Comparison of ENCODE assay signal across 8 cellular contexts in genomic region chrX:49043220-49043986, GRCh38. TPM values are rescaled to one million over a fixed set of nuclear protein-coding genes. Genes with fewer than 3 reads are reported as not detected.
DNase-seq lines count a peak whose midpoint lies in the region; ATAC-seq, FAIRE-seq and TF ChIP-seq lines count a peak whose summit lies in the region.

TSS of gene TFE3 (minus strand) at chrX:49043357. CDS start at chrX:49043226, 131 bp downstream.

- peak within 1 kb of the TSS; percentile 49 for H3K9ac ChIP-seq in HUES48 (ENCODE audit: low read depth, low read length)
- H3K9ac ChIP-seq in NT2/D1 (ENCODE audit: insufficient read length, low read depth) = peak within 1 kb of the TSS; percentile 90
- H3K9ac ChIP-seq in H1 (replicated peaks in 1 of 4; ENCODE audit: extremely low read depth in 1 of 4, low read depth in 3 of 4, low read length in 3 of 4) = peak within 1 kb of the TSS; percentile 13 to 82 (median 53)
- peak within 1 kb of the TSS; percentile 93 for H3K9ac ChIP-seq in mesenchymal stem cell (ENCODE audit: low read length)

- H3K56ac ChIP-seq in H1 (replicated peaks; ENCODE audit: insufficient read length, low read depth, low read length) = no peak within 1 kb of the TSS

- H2BK12ac ChIP-seq in H1 (ENCODE audit: low read depth, low read length) = 0 out of 2 replicates have a peak within 1 kb of the TSS, but pooled peaks have one; percentile 60
- peak within 1 kb of the TSS in 1 of 2 experiments; percentile 63 for H2BK12ac ChIP-seq in mesenchymal stem cell (ENCODE audit: low read length in 2 of 2)

- H2BK120ac ChIP-seq in H1 (replicated peaks; ENCODE audit: low read depth, low read length) (peak within 1 kb of the TSS; percentile 67), mesenchymal stem cell (ENCODE audit: low read depth, low read length) (peak within 1 kb of the TSS; percentile 77)

- TF ChIP-seq CTCF in Caco-2 (IDR thresholded peaks at IDR 0.05; ENCODE audit: insufficient read depth in 1 of 2, low read depth in 1 of 2, low read length in 1 of 2, severe bottlenecking in 1 of 2, unreplicated experiment in 1 of 2) (peak; percentile 41 to 48), H1 (IDR thresholded peaks at IDR 0.05; ENCODE audit: control extremely low read depth in 1 of 3, insufficient read depth in 1 of 3, low read depth in 1 of 3, low read length in 3 of 3) (peak; percentile 43 to 61 (median 51))

- peak; percentile 62 to 66 for TF ChIP-seq RAD21 in H1 (IDR thresholded peaks at IDR 0.05 in 1 of 2, conservative IDR thresholded peaks at IDR 0.05 in 1 of 2; ENCODE audit: low read depth in 2 of 2, low read length in 2 of 2)

- no peak for TF ChIP-seq EP300 in H1 (IDR thresholded peaks at IDR 0.05; ENCODE audit: borderline replicate concordance in 1 of 2, low read depth in 2 of 2, low read length in 2 of 2)

- no peak within 1 kb of the TSS for H3K23ac ChIP-seq in H1 (ENCODE audit: insufficient read length)
- H3K23ac ChIP-seq in mesenchymal stem cell (ENCODE audit: low read length in 2 of 2) = no peak within 1 kb of the TSS

- H3K4me1 Mint-ChIP-seq in Caco-2 (ENCODE audit: low read depth, unreplicated experiment) = peaks cover 7% of the 10 kb centered on the region
- peaks cover 34% of the 10 kb centered on the region for H3K4me1 Mint-ChIP-seq in activated CD8-positive, alpha-beta memory T cell treated with anti-CD3 and anti-CD28 coated beads, Interleukin-2, amount 10 ng/mL, durations not matched to agents 7 days and 5 days

- H2AK5ac ChIP-seq in H1 (ENCODE audit: low read depth, low read length) (no peak within 1 kb of the TSS), mesenchymal stem cell (ENCODE audit: low read length, severe bottlenecking) (no peak within 1 kb of the TSS)

- H3K23me2 ChIP-seq in H1 (ENCODE audit: low read depth, low read length) = peaks cover 2% of the 10 kb centered on the region; the same call in 1 of the 2 replicates

- H4K8ac ChIP-seq in H1 (ENCODE audit: extremely low read depth, insufficient read depth, low read length) (no peak within 1 kb of the TSS; the same call in 1 of the 2 replicates), mesenchymal stem cell (ENCODE audit: low read length) (peak within 1 kb of the TSS; percentile 82)

- H3K4me3 ChIP-seq in Caco-2 (ENCODE audit: low read depth, low read length) (peak within 1 kb of the TSS; percentile 79), HUES48 (ENCODE audit: low read depth, low read length) (peak within 1 kb of the TSS; percentile 82), NT2/D1 (ENCODE audit: insufficient read length, low read depth) (peak within 1 kb of the TSS; percentile 80), H1 (ENCODE audit: extremely low read depth in 1 of 4, insufficient read depth in 2 of 4, low read depth in 3 of 4, low read length in 4 of 4) (peak within 1 kb of the TSS; percentile 73 to 95 (median 86)), mesenchymal stem cell (ENCODE audit: insufficient read depth in 1 of 2, low read depth in 1 of 2, low read length in 2 of 2) (peak within 1 kb of the TSS; percentile 81 to 87)

- peaks cover 9 to 28% of the 10 kb centered on the region in 2 experiments; a peak in 3 of 4 replicates for H3K79me2 ChIP-seq in H1 (ENCODE audit: control insufficient read depth in 1 of 2, insufficient read depth in 2 of 2, low read length in 2 of 2)

- peak within 1 kb of the TSS; percentile 88 for H3K4me3 Mint-ChIP-seq in Caco-2 (ENCODE audit: unreplicated experiment)
- peak within 1 kb of the TSS; percentile 89 for H3K4me3 Mint-ChIP-seq in activated CD8-positive, alpha-beta memory T cell treated with anti-CD3 and anti-CD28 coated beads, Interleukin-2, amount 10 ng/mL, durations not matched to agents 7 days and 5 days

- H3K79me1 ChIP-seq in H1 (ENCODE audit: low read depth, low read length) (no peaks in the 10 kb centered on the region), mesenchymal stem cell (replicated peaks; ENCODE audit: low read length, poor library complexity, severe bottlenecking) (no peaks in the 10 kb centered on the region)

- peak within 1 kb of the TSS; percentile 66 for H4K91ac ChIP-seq in H1 (replicated peaks; ENCODE audit: insufficient read length, low read length)
- H4K91ac ChIP-seq in mesenchymal stem cell (ENCODE audit: low read length) = peak within 1 kb of the TSS; percentile 75

- no peaks in the 10 kb centered on the region for H3K36me3 ChIP-seq in Caco-2 (ENCODE audit: control insufficient read depth, insufficient read depth, low read length)
- peaks cover 12% of the 10 kb centered on the region for H3K36me3 ChIP-seq in HUES48 (ENCODE audit: control insufficient read depth, insufficient read depth, low read length)
- peaks cover 12% of the 10 kb centered on the region for H3K36me3 ChIP-seq in NT2/D1 (ENCODE audit: insufficient read depth, insufficient read length, low read length)
- peaks cover 5 to 12% (median 8%) of the 10 kb centered on the region in 4 experiments; a peak in 6 of 8 replicates for H3K36me3 ChIP-seq in H1 (ENCODE audit: control insufficient read depth in 2 of 4, insufficient read depth in 4 of 4, low read length in 3 of 4)
- H3K36me3 ChIP-seq in mesenchymal stem cell (ENCODE audit: control insufficient read depth in 1 of 2, insufficient read depth in 2 of 2, low read depth in 1 of 2, low read length in 2 of 2) = peaks cover 8 to 13% of the 10 kb centered on the region in 2 experiments

- H3K27ac ChIP-seq in HUES48 (ENCODE audit: low read depth, low read length) (peak within 1 kb of the TSS; percentile 98), H1 (ENCODE audit: low read depth, low read length) (peak within 1 kb of the TSS; percentile 81), mesenchymal stem cell (ENCODE audit: low read length, poor library complexity, severe bottlenecking) (peak within 1 kb of the TSS; percentile 90)

- no peaks in the 10 kb centered on the region for H3K9me3 Mint-ChIP-seq in Caco-2 (ENCODE audit: unreplicated experiment)
- H3K9me3 Mint-ChIP-seq in activated CD8-positive, alpha-beta memory T cell treated with anti-CD3 and anti-CD28 coated beads, Interleukin-2, amount 10 ng/mL, durations not matched to agents 7 days and 5 days (ENCODE audit: low read depth) = no peaks in the 10 kb centered on the region

- peak; percentile 96 to 98 for DNase-seq in Caco-2
- DNase-seq in NT2/D1 (ENCODE audit: low read depth, low spot score) = peak; percentile 98
- peak; percentile 98 for DNase-seq in activated CD8-positive, alpha-beta memory T cell treated with anti-CD3 and anti-CD28 coated beads, Interleukin-2, amount 10 ng/mL, durations not matched to agents 7 days and 5 days
- peak; percentile 88 to 96 for DNase-seq in H1 (ENCODE audit: low read depth in 1 of 2, low spot score in 2 of 2)
- peak; percentile 98 for DNase-seq in mesenchymal stem cell
- peak; percentile 88 for DNase-seq in stimulated activated CD8-positive, alpha-beta memory T cell treated with anti-CD3 and anti-CD28 coated beads, Interleukin-12 subunit alpha, Interleukin-12 subunit beta, amount 100 ng/mL, for 4 hours (ENCODE audit: low read depth)

- intact Hi-C loops in Caco-2 (cut with micrococcal nuclease; ENCODE audit: unreplicated experiment) = loop anchor here (1.0 to 10.0 kb wide), 7 partner anchors 31 to 146 kb away; partner anchors contain the start of genes GRIPAP1, PIM2, PQBP1 and PRAF2

- H3K4ac ChIP-seq in H1 (replicated peaks; ENCODE audit: insufficient read length, low read depth, low read length) (no peak within 1 kb of the TSS), mesenchymal stem cell (ENCODE audit: low read depth in 1 of 2, low read length in 2 of 2) (peak within 1 kb of the TSS in 1 of 2 experiments; percentile 93)

- H3K4me2 ChIP-seq in H1 (ENCODE audit: insufficient read depth in 1 of 2, low read depth in 2 of 2, low read length in 2 of 2) (peak within 1 kb of the TSS; percentile 67 to 75), mesenchymal stem cell (ENCODE audit: low read length, poor library complexity, severe bottlenecking) (peak within 1 kb of the TSS; percentile 67)

- no peaks in the 10 kb centered on the region for H4K20me1 ChIP-seq in H1 (replicated peaks in 1 of 2; ENCODE audit: control insufficient read depth in 1 of 2, insufficient read depth in 2 of 2, low read length in 2 of 2)

- H3K27me3 Mint-ChIP-seq in Caco-2 (ENCODE audit: insufficient read depth, unreplicated experiment) = no peaks in the 10 kb centered on the region
- no peaks in the 10 kb centered on the region for H3K27me3 Mint-ChIP-seq in activated CD8-positive, alpha-beta memory T cell treated with anti-CD3 and anti-CD28 coated beads, Interleukin-2, amount 10 ng/mL, durations not matched to agents 7 days and 5 days

- no peak within 1 kb of the TSS for H2BK20ac ChIP-seq in H1 (ENCODE audit: low read length)

- H3K27me3 ChIP-seq in Caco-2 (replicated peaks; ENCODE audit: control insufficient read depth, insufficient read depth, low read length) = no peaks in the 10 kb centered on the region
- no peaks in the 10 kb centered on the region for H3K27me3 ChIP-seq in HUES48 (ENCODE audit: control insufficient read depth, insufficient read depth, low read length)
- no peaks in the 10 kb centered on the region for H3K27me3 ChIP-seq in NT2/D1 (ENCODE audit: insufficient read depth, insufficient read length)
- H3K27me3 ChIP-seq in H1 (replicated peaks in 1 of 4; ENCODE audit: control insufficient read depth in 3 of 4, extremely low read depth in 1 of 4, insufficient read depth in 3 of 4, low read length in 3 of 4) = no peaks in the 10 kb centered on the region
- peaks cover 0 to 4% of the 10 kb centered on the region in 2 experiments for H3K27me3 ChIP-seq in mesenchymal stem cell (ENCODE audit: control insufficient read depth in 1 of 2, insufficient read depth in 1 of 2, low read length in 2 of 2)

- H2BK5ac ChIP-seq in H1 (ENCODE audit: low read depth, low read length) (peak within 1 kb of the TSS; percentile 85; the same call in 1 of the 2 replicates), mesenchymal stem cell (ENCODE audit: low read depth, low read length, poor library complexity, severe bottlenecking) (peak within 1 kb of the TSS; percentile 94)

- H3K14ac ChIP-seq in H1 (ENCODE audit: insufficient read length) (no peak within 1 kb of the TSS), mesenchymal stem cell (ENCODE audit: low read length in 2 of 2) (peak within 1 kb of the TSS in 1 of 2 experiments; percentile 93)

- no peaks in the 10 kb centered on the region for H3K9me3 ChIP-seq in Caco-2
- H3K9me3 ChIP-seq in HUES48 (ENCODE audit: control insufficient read depth, insufficient read depth, low read length) = peaks cover 10% of the 10 kb centered on the region
- H3K9me3 ChIP-seq in NT2/D1 (ENCODE audit: insufficient read depth, low read length) = no peaks in the 10 kb centered on the region
- H3K9me3 ChIP-seq in H1 (ENCODE audit: insufficient read depth in 2 of 2, low read depth in 1 of 2, low read length in 1 of 2) = no peaks in the 10 kb centered on the region
- no peaks in the 10 kb centered on the region for H3K9me3 ChIP-seq in mesenchymal stem cell (ENCODE audit: control insufficient read depth, low read length)

- H2BK15ac ChIP-seq in H1 (ENCODE audit: low read length) = peak within 1 kb of the TSS; percentile 81; the same call in 1 of the 2 replicates
- H2BK15ac ChIP-seq in mesenchymal stem cell (ENCODE audit: low read depth, poor library complexity, severe bottlenecking) = no peak within 1 kb of the TSS

- H3K36me3 Mint-ChIP-seq in Caco-2 (ENCODE audit: insufficient read depth, unreplicated experiment) = peaks cover 31% of the 10 kb centered on the region
- H3K36me3 Mint-ChIP-seq in activated CD8-positive, alpha-beta memory T cell treated with anti-CD3 and anti-CD28 coated beads, Interleukin-2, amount 10 ng/mL, durations not matched to agents 7 days and 5 days = peaks cover 6% of the 10 kb centered on the region

- BruUV-seq in Caco-2 (replicated peaks; lab: Mats Ljungman, UMichigan) = no TSS peak

- peak within 1 kb of the TSS; percentile 64 for H4K5ac ChIP-seq in H1 (ENCODE audit: insufficient read length, low read depth, low read length)

- POLR2A ChIA-PET in Caco-2 (lab: Charles Lee) = interaction anchor here (0.6 to 1.2 kb wide), 4 partner anchors 10 to 906 kb away, joined by 3 to 14 read pairs (median 8); no protein-coding TSS in a partner anchor
- POLR2A ChIA-PET in H1 (lab: Charles Lee; ENCODE audit: partially characterized antibody) = interaction anchor here (1.2 to 3.1 kb wide), 9 partner anchors 10 to 146 kb away, joined by 3 to 16 read pairs (median 4); partner anchors contain the start of genes GRIPAP1, KCND1, OTUD5 and PQBP1

- ATAC-seq in GM21390 (IDR thresholded peaks at IDR 0.05; ENCODE audit: unreplicated experiment) = peak; percentile 90
- ATAC-seq in activated CD8-positive, alpha-beta memory T cell treated with anti-CD3 and anti-CD28 coated beads, Interleukin-2, amount 10 ng/mL, durations not matched to agents 7 days and 5 days = peak; percentile 89

- 2% methylated on average over 38 of the region's 67 CpGs; no CpG with 5 or more reads in 1 of the 2 experiments for WGBS in H1 (ENCODE audit: extremely low coverage in 1 of 2, insufficient coverage in 1 of 2, insufficient read length in 1 of 2, insufficient replicate concordance in 2 of 2, low coverage in 1 of 2, low lambda C conversion rate in 2 of 2, missing lambda C conversion rate in 1 of 2), 2 experiments
- WGBS in mesenchymal stem cell = under 1% methylated on average over 40 of the region's 67 CpGs

- CTCF ChIA-PET in Caco-2 (lab: Charles Lee) = interaction anchor here (0.6 to 2.1 kb wide), 6 partner anchors 16 to 112 kb away, joined by 3 to 6 read pairs (median 4); no protein-coding TSS in a partner anchor
- CTCF ChIA-PET in activated CD8-positive, alpha-beta memory T cell treated with anti-CD3 and anti-CD28 coated beads, Interleukin-2, amount 10 ng/mL, durations not matched to agents 7 days and 5 days (lab: Charles Lee) = interaction anchor here (0.9 to 2.3 kb wide), 9 partner anchors 12 to 146 kb away, joined by 3 to 9 read pairs (median 4); partner anchors contain the start of genes GRIPAP1, OTUD5, PQBP1 and TIMM17B
- CTCF ChIA-PET in H1 (lab: Charles Lee; ENCODE audit: partially characterized antibody) = interaction anchor here (0.9 to 1.6 kb wide), 5 partner anchors 16 to 72 kb away, joined by 3 to 5 read pairs (median 5); partner anchors contain the start of gene KCND1

- no peak for TF ChIP-seq POLR2A in H1 (IDR thresholded peaks at IDR 0.05; ENCODE audit: control extremely low read depth in 1 of 2, low read depth in 2 of 2, low read length in 2 of 2)

- peak within 1 kb of the TSS; percentile 95 for H3K27ac Mint-ChIP-seq in Caco-2 (ENCODE audit: unreplicated experiment)
- peak within 1 kb of the TSS; percentile 90 for H3K27ac Mint-ChIP-seq in activated CD8-positive, alpha-beta memory T cell treated with anti-CD3 and anti-CD28 coated beads, Interleukin-2, amount 10 ng/mL, durations not matched to agents 7 days and 5 days

- peaks cover 16% of the 10 kb centered on the region for H3K4me1 ChIP-seq in Caco-2
- peaks cover 9% of the 10 kb centered on the region for H3K4me1 ChIP-seq in HUES48 (ENCODE audit: control insufficient read depth, insufficient read depth, low read length)
- peaks cover 7% of the 10 kb centered on the region for H3K4me1 ChIP-seq in NT2/D1 (ENCODE audit: insufficient read depth, insufficient read length)
- H3K4me1 ChIP-seq in H1 (replicated peaks in 1 of 4; ENCODE audit: control insufficient read depth in 3 of 4, insufficient read depth in 4 of 4, low read length in 3 of 4) = peaks cover 6 to 13% (median 7%) of the 10 kb centered on the region in 4 experiments
- H3K4me1 ChIP-seq in mesenchymal stem cell (ENCODE audit: control insufficient read depth, insufficient read depth, low read depth, low read length) = peaks cover 6% of the 10 kb centered on the region

- peak within 1 kb of the TSS; percentile 48 for H3K18ac ChIP-seq in H1 (ENCODE audit: extremely low read depth, low read length)
- peak within 1 kb of the TSS; percentile 66 to 98 for H3K18ac ChIP-seq in mesenchymal stem cell (ENCODE audit: low read depth in 1 of 2, low read length in 2 of 2)

- no peak within 1 kb of the TSS for H2AFZ ChIP-seq in H1 (ENCODE audit: low read length)
- peak within 1 kb of the TSS; percentile 86 for H2AFZ ChIP-seq in mesenchymal stem cell (ENCODE audit: low read depth, low read length)

- peak; percentile 95 for FAIRE-seq in H1 (lab: Jason Lieb, UNC)

RNA-seq across cellular contexts. Expression of gene TFE3, which starts in this region (rescaled TPM):
- 28.1 and 32.0 TPM in 2 replicates for total RNA-seq in Caco-2 (2022)
- total RNA-seq in activated CD8-positive, alpha-beta memory T cell treated with anti-CD3 and anti-CD28 coated beads, Interleukin-2, amount 10 ng/mL, durations not matched to agents 7 days and 5 days = 10 to 100 TPM; 29.4 to 34.1 TPM
- total RNA-seq in H1 (2021; fragmentation: NEBNext Ultra II Directional; extraction: Animal tissue kit (Norgen Biotek cat#: 25700)) = 52.9 and 55.2 TPM in 2 replicates
- 33.7 and 81.1 TPM in 2 replicates for polyA plus RNA-seq in H1 (2011; rRNA removed)
- 44.1 TPM for polyA plus RNA-seq in H1 (2011; cell fraction: cytosol; rRNA removed)
- 70.3 TPM for polyA plus RNA-seq in H1 (2011; cell fraction: nucleus; rRNA removed)
- 41.3 to 65.5 TPM (median 59.6 TPM) in 4 replicates for polyA plus RNA-seq in H1 (2012, experiment 1 of 2)
- 49.6 TPM for polyA plus RNA-seq in H1 (2012, experiment 2 of 2)
- 36.8 TPM for polyA plus RNA-seq in H1 (2013, experiment 1 of 2)
- polyA plus RNA-seq in H1 (2013, experiment 2 of 2) = 35.5 TPM
- 44.0 and 51.3 TPM in 2 replicates for polyA minus RNA-seq in H1 (2011; rRNA and poly(A)+ RNA removed)
- 51.0 TPM for polyA minus RNA-seq in H1 (2011; cell fraction: cytosol; rRNA and poly(A)+ RNA removed)
- polyA minus RNA-seq in H1 (2011; cell fraction: nucleus; rRNA and poly(A)+ RNA removed) = 28.0 TPM
- polyA plus RNA-seq in mesenchymal stem cell (2013, experiment 1 of 2) = 50.6 TPM
- 49.6 TPM for polyA plus RNA-seq in mesenchymal stem cell (2013, experiment 2 of 2)

Comparison
In these comparisons a context has a peak if more than half of its experiments do, and no peak if none do; other contexts are left out.
1. Peak in every context shown above with its lines: DNase-seq, ATAC-seq, H3K4me3 ChIP-seq and H3K27ac ChIP-seq.